ENCODE assay signal across 29 cellular contexts in genomic region chrX:97498093-97498492, GRCh38.
DNase-seq lines count a peak whose midpoint lies in the region; ATAC-seq and FAIRE-seq lines count a peak whose summit lies in the region.
"Had no signal": no experiment of that assay in that cellular context is flagged by ENCODE, and none has a peak within 500 bp of the region (broad histone marks: within the 10 kb centered on the region; RNA-seq: fewer than 3 reads in every experiment).

No MANE protein-coding gene starts in this region.

- ATAC-seq in GM18502 (IDR thresholded peaks at IDR 0.05; ENCODE audit: poor library complexity, unreplicated experiment) (peak; percentile 48), GM21447 (IDR thresholded peaks at IDR 0.05; ENCODE audit: unreplicated experiment) (peak; percentile 43), HG03575 (IDR thresholded peaks at IDR 0.05; ENCODE audit: extremely low read depth, insufficient number of reproducible peaks, low FRiP score, unreplicated experiment) (peak; percentile 44)
- ATAC-seq: activated CD8-positive, alpha-beta memory T cell treated with anti-CD3 and anti-CD28 coated beads, Interleukin-2, amount 10 ng/mL, durations not matched to agents 7 days and 5 days; HCT116; heart left ventricle; lower lobe of right lung; natural killer cell; upper lobe of right lung had no signal

- peak; percentile 33 for FAIRE-seq in islet of Langerhans (lab: Jason Lieb, UNC)

- no peak for DNase-seq in NAMALWA (ENCODE audit: low spot score)
- no peak for DNase-seq in OCI-M1 (lab: John Stamatoyannopoulos, UW)
- DNase-seq in central memory CD4-positive, alpha-beta T cell, result no peak
- DNase-seq: activated CD4-positive, alpha-beta T cell treated with anti-CD3 and anti-CD28 coated beads, Interleukin-2, amount 50 U/mL, for 1 hour; activated CD8-positive, alpha-beta memory T cell treated with anti-CD3 and anti-CD28 coated beads, Interleukin-2, amount 10 ng/mL, durations not matched to agents 7 days and 5 days; activated T-cell treated with anti-CD3 and anti-CD28 coated beads, Interleukin-2, amount 50 U/mL, for 48 hours; brain microvascular endothelial cell; DMS79 treated with DMSO at 0.1 percent for 48 hours; effector CD4-positive, alpha-beta T cell; heart left ventricle; lower lobe of right lung; natural killer cell; NCI-H1417; NCI-H2107; NCI-H446 treated with DMSO at 0.1 percent for 48 hours; NCI-H82; occipital lobe; PC-9; Right ventricle myocardium superior; stimulated activated naive CD4-positive, alpha-beta T cell; SW 1271; T-helper 9 cell; upper lobe of right lung; WERI-Rb-1 had no signal
